In the genomic region with DNA sequence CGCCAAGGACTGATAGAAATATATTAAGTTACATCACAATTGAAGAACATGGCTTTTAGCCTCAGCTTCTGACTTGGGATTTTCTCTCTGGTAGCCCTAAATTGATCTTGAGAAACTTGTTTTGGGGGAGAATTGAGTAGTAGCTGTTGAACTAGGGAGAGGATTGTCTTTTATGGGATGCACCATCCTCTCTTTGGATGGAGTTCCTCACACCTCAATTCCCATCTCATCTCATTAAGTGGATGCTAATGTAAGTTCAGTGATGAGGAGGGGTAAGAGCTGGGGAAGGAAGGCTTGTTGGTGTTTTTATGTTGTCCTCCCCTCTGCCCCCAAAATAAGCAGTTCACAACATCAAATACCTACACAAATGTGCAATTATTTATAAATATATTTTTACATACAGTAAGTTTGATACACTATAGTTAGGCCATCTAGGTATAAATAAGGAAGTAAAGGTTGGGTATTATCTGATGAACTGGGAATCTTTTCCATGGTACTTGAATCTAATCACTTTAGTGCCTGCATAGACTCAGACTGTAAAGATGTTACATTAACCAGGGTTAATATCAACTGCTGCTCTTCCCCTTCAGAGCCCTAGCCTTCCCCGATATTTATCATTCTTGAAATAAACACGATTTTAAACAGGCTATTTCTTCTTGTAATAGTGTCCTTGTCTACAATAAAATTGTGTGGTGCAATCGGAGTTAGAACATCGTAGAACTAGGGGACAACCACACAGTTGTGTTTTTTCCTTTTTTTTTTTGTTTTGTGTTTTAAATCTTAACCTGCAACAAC, we compare ENCODE assay signal across 13 cellular contexts. TPM values are rescaled to one million over a fixed set of nuclear protein-coding genes. Genes with fewer than 3 reads are reported as not detected.
DNase-seq lines count a peak whose midpoint lies in the region; ATAC-seq and TF ChIP-seq lines count a peak whose summit lies in the region.
"Had no signal": no experiment of that assay in that cellular context is flagged by ENCODE, and none has a peak within 500 bp of the region (broad histone marks: within the 10 kb centered on the region; RNA-seq: fewer than 3 reads in every experiment).

No MANE protein-coding gene starts in this region.

- in situ Hi-C loops in GM13977 (cut with MboI; ENCODE audit: low pct_unique_long_range_greater_than_20kb, low sequenced_read_pairs, unreplicated experiment) = no loop called here

- peak overlapping the region; percentile 44 to 94 (median 80); a peak in 21 of 22 replicates for H3K4me2 ChIP-seq in BLaER1 treated with 17β-estradiol and CSF1 and Interleukin-3, amounts not matched to agents 10 nM and 100 nM

- CTCF ChIA-PET in WTC11 (lab: Charles Lee) = interaction anchor here (3.2 kb wide), 1 partner anchor 410 kb away, joined by 11 read pairs; no protein-coding TSS in a partner anchor

- peak overlapping the region; percentile 91 for H3K4me3 Mint-ChIP-seq in WTC11
- H3K4me3 Mint-ChIP-seq: activated CD8-positive, alpha-beta T cell treated with anti-CD3 and anti-CD28 coated beads, Interleukin-2, amount 10 ng/mL, durations not matched to agents 7 days and 5 days; activated naive CD8-positive, alpha-beta T cell; CD8-positive, alpha-beta T cell; T-helper 1 cell treated with Interleukin-12 subunit alpha and Interleukin-12 subunit beta and Interleukin-4 antibody, amounts not matched to agents 30 μg/mL and 1 μg/mL, for 36 hours had no signal

- DNase-seq in WTC11 (ENCODE audit: low spot score) (no peak), foreskin keratinocyte (no peak), retinal pigment epithelial cell (ENCODE audit: low read depth) (no peak), GF-D8 (lab: John Stamatoyannopoulos, UW) (no peak), GM13977 (ENCODE audit: low spot score) (no peak)
- DNase-seq: activated CD8-positive, alpha-beta T cell treated with anti-CD3 and anti-CD28 coated beads, Interleukin-2, amount 10 ng/mL, durations not matched to agents 7 days and 5 days; CD8-positive, alpha-beta T cell; NCI-H1092 had no signal

- H3K36me3 Mint-ChIP-seq in WTC11 = peaks cover 74% of the 10 kb centered on the region
- H3K36me3 Mint-ChIP-seq: activated naive CD8-positive, alpha-beta T cell had no signal

- H3K27ac ChIP-seq in BLaER1 treated with 17β-estradiol and CSF1 and Interleukin-3, amounts not matched to agents 10 nM and 100 nM = peak overlapping the region in 7 of 11 experiments; percentile 1 to 39 (median 23); a peak in 5 of 22 replicates
- H3K27ac ChIP-seq in foreskin keratinocyte = peak overlapping the region; percentile 13

- TF ChIP-seq CTCF in WTC11 (IDR thresholded peaks at IDR 0.05) = no peak
- TF ChIP-seq CTCF in foreskin keratinocyte (conservative IDR thresholded peaks at IDR 0.05) = no peak
- no peak for TF ChIP-seq CTCF in retinal pigment epithelial cell (conservative IDR thresholded peaks at IDR 0.05; ENCODE audit: low read depth, low read length)
- TF ChIP-seq CTCF in GM13977 (IDR thresholded peaks at IDR 0.05; ENCODE audit: extremely low read depth, insufficient read depth, missing control alignments) = no peak

- no peaks in the 10 kb centered on the region; the same call in 1 of the 2 replicates for H3K27me3 Mint-ChIP-seq in WTC11 (ENCODE audit: low read depth)

- no peaks in the 10 kb centered on the region for H3K9me3 ChIP-seq in BLaER1 treated with 17β-estradiol and CSF1 and Interleukin-3, amounts not matched to agents 10 nM and 100 nM (replicated peaks in 1 of 11)

- H3K4me1 ChIP-seq in BLaER1 treated with 17β-estradiol and CSF1 and Interleukin-3, amounts not matched to agents 10 nM and 100 nM = peaks cover 30 to 75% (median 68%) of the 10 kb centered on the region in 10 experiments
- H3K4me1 ChIP-seq in foreskin keratinocyte = peaks cover 43% of the 10 kb centered on the region

- peak overlapping the region in 4 of 10 experiments; percentile 18 to 81 (median 80); a peak in 4 of 20 replicates for H3K4me3 ChIP-seq in BLaER1 treated with 17β-estradiol and CSF1 and Interleukin-3, amounts not matched to agents 10 nM and 100 nM
- H3K4me3 ChIP-seq in retinal pigment epithelial cell (ENCODE audit: low read length) = peak overlapping the region; percentile 95

- peaks cover 63% of the 10 kb centered on the region for H3K4me1 Mint-ChIP-seq in WTC11

- H3K9ac ChIP-seq in BLaER1 treated with 17β-estradiol and CSF1 and Interleukin-3, amounts not matched to agents 10 nM and 100 nM = peak overlapping the region in 7 of 11 experiments; percentile 20 to 93 (median 36); a peak in 10 of 22 replicates

- H4K20me1 ChIP-seq in BLaER1 treated with 17β-estradiol and CSF1 and Interleukin-3, amounts not matched to agents 10 nM and 100 nM = peaks cover 0 to 51% (median 7%) of the 10 kb centered on the region in 11 experiments; a peak in 7 of 22 replicates

- peaks cover 0 to under 1% (median 0%) of the 10 kb centered on the region in 11 experiments; a peak in 2 of 22 replicates for H3K36me3 ChIP-seq in BLaER1 treated with 17β-estradiol and CSF1 and Interleukin-3, amounts not matched to agents 10 nM and 100 nM

- H3K27ac Mint-ChIP-seq in WTC11 = peak overlapping the region; percentile 88
- H3K27ac Mint-ChIP-seq: activated CD8-positive, alpha-beta T cell treated with anti-CD3 and anti-CD28 coated beads, Interleukin-2, amount 10 ng/mL, durations not matched to agents 7 days and 5 days; activated naive CD8-positive, alpha-beta T cell; CD8-positive, alpha-beta T cell; T-helper 1 cell treated with Interleukin-12 subunit alpha and Interleukin-12 subunit beta and Interleukin-4 antibody, amounts not matched to agents 30 μg/mL and 1 μg/mL, for 36 hours had no signal

- no peaks in the 10 kb centered on the region; a peak in 2 of 22 replicates for H3K27me3 ChIP-seq in BLaER1 treated with 17β-estradiol and CSF1 and Interleukin-3, amounts not matched to agents 10 nM and 100 nM
- no peaks in the 10 kb centered on the region for H3K27me3 ChIP-seq in foreskin keratinocyte

- POLR2A ChIA-PET in WTC11 (lab: Charles Lee) = interaction anchor here (2.6 kb wide), 1 partner anchor 179 kb away, joined by 10 read pairs; no protein-coding TSS in a partner anchor

- ATAC-seq in WTC11 (no peak), foreskin keratinocyte (no peak), GM18907 (IDR thresholded peaks at IDR 0.05; ENCODE audit: unreplicated experiment) (no peak), HG02884 (IDR thresholded peaks at IDR 0.05; ENCODE audit: unreplicated experiment) (no peak)
- ATAC-seq: activated CD8-positive, alpha-beta T cell treated with anti-CD3 and anti-CD28 coated beads, Interleukin-2, amount 10 ng/mL, durations not matched to agents 7 days and 5 days; CD8-positive, alpha-beta T cell had no signal

- H3K9me3 Mint-ChIP-seq in WTC11 = no peaks in the 10 kb centered on the region
- H3K9me3 Mint-ChIP-seq: CD8-positive, alpha-beta T cell; T-helper 1 cell treated with Interleukin-12 subunit alpha and Interleukin-12 subunit beta and Interleukin-4 antibody, amounts not matched to agents 30 μg/mL and 1 μg/mL, for 36 hours had no signal

TF ChIP-seq in WTC11, 78 proteins besides CTCF, POLR2A, EP300 and RAD21:
- TF ChIP-seq, protein P1, sequence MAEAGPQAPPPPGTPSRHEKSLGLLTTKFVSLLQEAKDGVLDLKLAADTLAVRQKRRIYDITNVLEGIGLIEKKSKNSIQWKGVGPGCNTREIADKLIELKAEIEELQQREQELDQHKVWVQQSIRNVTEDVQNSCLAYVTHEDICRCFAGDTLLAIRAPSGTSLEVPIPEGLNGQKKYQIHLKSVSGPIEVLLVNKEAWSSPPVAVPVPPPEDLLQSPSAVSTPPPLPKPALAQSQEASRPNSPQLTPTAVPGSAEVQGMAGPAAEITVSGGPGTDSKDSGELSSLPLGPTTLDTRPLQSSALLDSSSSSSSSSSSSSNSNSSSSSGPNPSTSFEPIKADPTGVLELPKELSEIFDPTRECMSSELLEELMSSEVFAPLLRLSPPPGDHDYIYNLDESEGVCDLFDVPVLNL (CRISPR knock-in tag; IDR thresholded peaks at IDR 0.05; ENCODE audit: borderline replicate concordance, low read depth) = no peak
- no peak for TF ChIP-seq GABPB1 (CRISPR knock-in tag; IDR thresholded peaks at IDR 0.05)
- no peak for TF ChIP-seq ZNF396 (CRISPR knock-in tag; IDR thresholded peaks at IDR 0.05; ENCODE audit: borderline replicate concordance)
- no peak for TF ChIP-seq GTF2I (CRISPR knock-in tag; conservative IDR thresholded peaks at IDR 0.05)
- no peak for TF ChIP-seq OVOL2 (CRISPR knock-in tag; IDR thresholded peaks at IDR 0.05; ENCODE audit: borderline replicate concordance)
- no peak for TF ChIP-seq SMAD4 (CRISPR knock-in tag; IDR thresholded peaks at IDR 0.05)
- TF ChIP-seq HMGA2 (CRISPR knock-in tag; IDR thresholded peaks at IDR 0.05) = no peak
- TF ChIP-seq ESRRA (CRISPR knock-in tag; IDR thresholded peaks at IDR 0.05; ENCODE audit: borderline replicate concordance) = no peak
- TF ChIP-seq MYBL2 (CRISPR knock-in tag; IDR thresholded peaks at IDR 0.05) = no peak
- TF ChIP-seq, protein P2, sequence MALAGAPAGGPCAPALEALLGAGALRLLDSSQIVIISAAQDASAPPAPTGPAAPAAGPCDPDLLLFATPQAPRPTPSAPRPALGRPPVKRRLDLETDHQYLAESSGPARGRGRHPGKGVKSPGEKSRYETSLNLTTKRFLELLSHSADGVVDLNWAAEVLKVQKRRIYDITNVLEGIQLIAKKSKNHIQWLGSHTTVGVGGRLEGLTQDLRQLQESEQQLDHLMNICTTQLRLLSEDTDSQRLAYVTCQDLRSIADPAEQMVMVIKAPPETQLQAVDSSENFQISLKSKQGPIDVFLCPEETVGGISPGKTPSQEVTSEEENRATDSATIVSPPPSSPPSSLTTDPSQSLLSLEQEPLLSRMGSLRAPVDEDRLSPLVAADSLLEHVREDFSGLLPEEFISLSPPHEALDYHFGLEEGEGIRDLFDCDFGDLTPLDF (CRISPR knock-in tag; IDR thresholded peaks at IDR 0.05) = no peak
- TF ChIP-seq FOXP1 (CRISPR knock-in tag; IDR thresholded peaks at IDR 0.05; ENCODE audit: borderline replicate concordance) = no peak
- no peak for TF ChIP-seq NR3C1 (CRISPR knock-in tag; conservative IDR thresholded peaks at IDR 0.05; ENCODE audit: low read depth)

RNA-seq across cellular contexts. Expression of a gene that starts 4.2 kb away (rescaled TPM):
- 546 to 700 TPM (median 682 TPM) in 3 replicates for total RNA-seq in WTC11 (2021)
- 70.7 and 79.8 TPM in 2 replicates for total RNA-seq in foreskin keratinocyte
- 33.8 and 44.4 TPM in 2 replicates for polyA plus RNA-seq in foreskin keratinocyte
- total RNA-seq: activated CD8-positive, alpha-beta T cell treated with anti-CD3 and anti-CD28 coated beads, Interleukin-2, amount 10 ng/mL, durations not matched to agents 7 days and 5 days; CD8-positive, alpha-beta T cell had no signal
